ENCODE assay signal across 13 cellular contexts in the genomic region with DNA sequence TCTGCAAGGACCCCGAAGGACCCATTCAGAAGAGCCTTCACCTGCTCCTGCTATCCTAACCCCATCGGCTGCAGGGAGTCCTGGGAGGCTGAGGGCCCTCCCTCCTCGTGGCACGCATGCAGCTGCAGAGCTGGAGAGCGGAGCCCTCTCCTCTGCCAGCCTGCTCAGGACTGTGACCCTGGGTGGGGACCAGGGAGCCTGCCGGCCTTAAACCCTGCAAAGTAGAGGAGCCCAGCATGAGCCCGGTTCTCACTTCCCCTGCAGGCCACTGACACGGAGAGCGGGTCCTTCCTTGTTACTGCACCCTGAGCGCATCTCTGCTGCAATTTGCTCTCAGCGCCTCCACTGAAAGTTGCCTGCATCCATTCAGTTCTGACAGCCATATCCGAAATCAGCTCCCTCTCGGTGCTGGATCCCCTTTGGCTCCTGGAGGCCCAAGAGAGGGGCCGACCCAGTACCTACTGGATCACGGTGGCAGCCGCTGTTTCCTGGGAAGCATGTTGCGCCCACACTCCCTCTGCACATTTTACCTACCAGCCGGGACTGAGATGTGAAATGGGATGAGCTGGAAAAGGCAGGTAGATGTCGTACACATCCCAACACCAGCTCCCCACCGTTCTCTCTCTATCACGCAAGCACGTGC.
DNase-seq lines count a peak whose midpoint lies in the region; ATAC-seq and TF ChIP-seq lines count a peak whose summit lies in the region.
"Had no signal": no experiment of that assay in that cellular context is flagged by ENCODE, and none has a peak within 500 bp of the region (broad histone marks: within the 10 kb centered on the region; RNA-seq: fewer than 3 reads in every experiment).

No MANE protein-coding gene starts in this region.

- H2BK20ac ChIP-seq in H9 (ENCODE audit: low read depth, low read length, poor library complexity, severe bottlenecking), result no peak overlapping the region

- H3K27me3 ChIP-seq in H9 (ENCODE audit: insufficient read depth, low read length), result no peaks in the 10 kb centered on the region
- no peaks in the 10 kb centered on the region for H3K27me3 ChIP-seq in endodermal cell (ENCODE audit: control insufficient read depth, insufficient read depth, low read length, poor library complexity, severe bottlenecking)
- H3K27me3 ChIP-seq in osteoblast (ENCODE audit: insufficient read depth, low read length), result peaks cover 25% of the 10 kb centered on the region
- no peaks in the 10 kb centered on the region for H3K27me3 ChIP-seq in Karpas-422 (ENCODE audit: low read length)
- H3K27me3 ChIP-seq: BE2C had no signal

- H3K23ac ChIP-seq in H9 (ENCODE audit: insufficient read length, low read depth, low read length), result no peak overlapping the region

- no peak overlapping the region for H4K5ac ChIP-seq in H9 (ENCODE audit: insufficient read length, low read depth, low read length)

- H3K4me1 Mint-ChIP-seq in H9 (peaks cover 19 to 22% of the 10 kb centered on the region in 2 experiments), endodermal cell (peaks cover 12% of the 10 kb centered on the region)
- H3K4me1 Mint-ChIP-seq: CD4-positive, alpha-beta memory T cell; IgD-negative memory B cell had no signal

- no peaks in the 10 kb centered on the region for H3K9me2 ChIP-seq in Karpas-422 (replicated peaks; ENCODE audit: insufficient read depth, low read length)

- H3K9me3 Mint-ChIP-seq in H9 (no peaks in the 10 kb centered on the region), endodermal cell (no peaks in the 10 kb centered on the region)
- H3K9me3 Mint-ChIP-seq: CD4-positive, alpha-beta memory T cell had no signal

- no peak overlapping the region for H2BK5ac ChIP-seq in H9 (ENCODE audit: insufficient read length, low read length)

- no peak overlapping the region for H4K91ac ChIP-seq in H9 (ENCODE audit: insufficient read length, low read depth, low read length)

- H2AFZ ChIP-seq in H9 (ENCODE audit: low read length), result no peak overlapping the region
- H2AFZ ChIP-seq in osteoblast (ENCODE audit: low read length), result no peak overlapping the region
- H2AFZ ChIP-seq in Karpas-422 (ENCODE audit: low read length), result no peak overlapping the region

- H2BK12ac ChIP-seq in H9 (ENCODE audit: insufficient read length, low read depth, low read length), result no peak overlapping the region

- H3K27ac ChIP-seq in H9 (ENCODE audit: insufficient read length, low read depth, low read length), result no peak overlapping the region
- no peak overlapping the region for H3K27ac ChIP-seq in endodermal cell (ENCODE audit: low read depth, low read length)
- no peak overlapping the region for H3K27ac ChIP-seq in osteoblast (ENCODE audit: low read depth, low read length)
- no peak overlapping the region for H3K27ac ChIP-seq in Karpas-422 (ENCODE audit: low read length)
- H3K27ac ChIP-seq: A549, C4-2B had no signal

- H3K4me3 ChIP-seq in endodermal cell (ENCODE audit: low read length) (no peak overlapping the region), osteoblast (ENCODE audit: insufficient read depth, low read length) (no peak overlapping the region), Karpas-422 (ENCODE audit: low read length) (no peak overlapping the region)
- H3K4me3 ChIP-seq: A549 had no signal

- H3K79me2 ChIP-seq in H9 (ENCODE audit: insufficient read depth, low read length) (no peaks in the 10 kb centered on the region), osteoblast (ENCODE audit: insufficient read depth, low read length) (no peaks in the 10 kb centered on the region), Karpas-422 (ENCODE audit: low read length) (no peaks in the 10 kb centered on the region)

- no peaks in the 10 kb centered on the region for H3K79me1 ChIP-seq in H9 (ENCODE audit: insufficient read depth, low read depth, low read length, poor library complexity, severe bottlenecking)

- no peak overlapping the region for H3K4me3 Mint-ChIP-seq in H9
- no peak overlapping the region for H3K4me3 Mint-ChIP-seq in endodermal cell
- H3K4me3 Mint-ChIP-seq: CD4-positive, alpha-beta memory T cell; IgD-negative memory B cell had no signal

- no peaks in the 10 kb centered on the region for H4K20me1 ChIP-seq in H9 (ENCODE audit: control insufficient read depth, insufficient read depth, insufficient read length)
- H4K20me1 ChIP-seq in osteoblast (ENCODE audit: insufficient read depth, low read length), result no peaks in the 10 kb centered on the region
- H4K20me1 ChIP-seq in Karpas-422 (ENCODE audit: insufficient read depth, low read depth, low read length), result no peaks in the 10 kb centered on the region

- H3K56ac ChIP-seq in H9 (ENCODE audit: insufficient read length, low read depth, low read length), result no peak overlapping the region

- no peak for ATAC-seq in GM19328 (IDR thresholded peaks at IDR 0.05; ENCODE audit: unreplicated experiment)
- ATAC-seq: A549, HCT116 had no signal

- H3K36me3 ChIP-seq in endodermal cell (ENCODE audit: control insufficient read depth, insufficient read depth, low read length) (no peaks in the 10 kb centered on the region), osteoblast (ENCODE audit: insufficient read depth, low read length) (no peaks in the 10 kb centered on the region), Karpas-422 (ENCODE audit: insufficient read depth, low read length) (no peaks in the 10 kb centered on the region)
- H3K36me3 ChIP-seq: BE2C had no signal

- no peaks in the 10 kb centered on the region for H3K23me2 ChIP-seq in H9 (ENCODE audit: insufficient read length, low read depth, low read length, poor library complexity, severe bottlenecking)

- H3K27me3 Mint-ChIP-seq in H9 (ENCODE audit: low read depth) (peaks cover 8% of the 10 kb centered on the region), endodermal cell (ENCODE audit: insufficient read depth) (no peaks in the 10 kb centered on the region)

- H2BK120ac ChIP-seq in H9 (ENCODE audit: low read depth, low read length, poor library complexity, severe bottlenecking), result no peak overlapping the region

- H3K4me1 ChIP-seq in H9 (ENCODE audit: insufficient read depth, low read length) (peaks cover 2% of the 10 kb centered on the region; the same call in 1 of the 2 replicates), endodermal cell (ENCODE audit: control insufficient read depth, insufficient read depth, low read length) (peaks cover 13% of the 10 kb centered on the region), osteoblast (ENCODE audit: insufficient read depth, low read length) (no peaks in the 10 kb centered on the region), Karpas-422 (ENCODE audit: low read length) (no peaks in the 10 kb centered on the region)
- H3K4me1 ChIP-seq: A549, BE2C had no signal

- no peak overlapping the region for H3K4ac ChIP-seq in H9 (ENCODE audit: low read depth, low read length)

- H3K14ac ChIP-seq in H9 (ENCODE audit: insufficient read depth, low read length), result no peak overlapping the region

- H3K36me3 Mint-ChIP-seq in H9 (ENCODE audit: insufficient read depth in 1 of 3, low read depth in 3 of 3) (no peaks in the 10 kb centered on the region), endodermal cell (ENCODE audit: low read depth) (no peaks in the 10 kb centered on the region)
- H3K36me3 Mint-ChIP-seq: CD4-positive, alpha-beta memory T cell; IgD-negative memory B cell had no signal

- peak; percentile 28 for DNase-seq in H9
- peak; percentile 42 for DNase-seq in endodermal cell
- peak; percentile 64 for DNase-seq in osteoblast (ENCODE audit: insufficient read length, low spot score, missing footprints)
- DNase-seq in Karpas-422, result no peak
- DNase-seq in GM19238 (ENCODE audit: insufficient read length, low spot score), result no peak
- DNase-seq: BE2C; CD4-positive, alpha-beta memory T cell; DMS79 had no signal

- WGBS in H9 (ENCODE audit: extremely low coverage, insufficient read length, low lambda C conversion rate), result no CpG with 5 or more reads among the region's 22 CpGs
- 92 to 96% methylated on average over 12 to 21 of the region's 22 CpGs for WGBS in endodermal cell (ENCODE audit: insufficient coverage in 1 of 2, insufficient read length in 1 of 2), 2 experiments

- H3K27ac Mint-ChIP-seq in H9 (no peak overlapping the region), endodermal cell (no peak overlapping the region)
- H3K27ac Mint-ChIP-seq: CD4-positive, alpha-beta memory T cell; IgD-negative memory B cell had no signal

- TF ChIP-seq CTCF in H9 (conservative IDR thresholded peaks at IDR 0.05) (no peak), endodermal cell (conservative IDR thresholded peaks at IDR 0.05) (no peak), osteoblast (IDR thresholded peaks at IDR 0.05; ENCODE audit: extremely low read depth, low read depth, low read length) (no peak)

- H3T11ph ChIP-seq in H9 (ENCODE audit: low read length), result no peak overlapping the region

- no peak overlapping the region for H2BK15ac ChIP-seq in H9 (ENCODE audit: low read depth, low read length)

- H3K4me2 ChIP-seq in H9 (ENCODE audit: insufficient read depth, insufficient read length, low read length) (no peak overlapping the region), osteoblast (ENCODE audit: insufficient read depth, low read length) (no peak overlapping the region), Karpas-422 (ENCODE audit: low read depth, low read length, poor library complexity, severe bottlenecking) (no peak overlapping the region)
- H3K4me2 ChIP-seq: A549 had no signal

- no peak overlapping the region for H3K9ac ChIP-seq in H9 (ENCODE audit: extremely low read depth, insufficient read length, low read length)
- no peak overlapping the region for H3K9ac ChIP-seq in endodermal cell (ENCODE audit: extremely low read depth, low read length, poor library complexity, severe bottlenecking)
- no peak overlapping the region for H3K9ac ChIP-seq in Karpas-422 (ENCODE audit: low read length)

- H3K9me3 ChIP-seq in H9 (ENCODE audit: control insufficient read depth, low read depth, low read length) (no peaks in the 10 kb centered on the region), endodermal cell (ENCODE audit: control insufficient read depth, low read length) (no peaks in the 10 kb centered on the region), osteoblast (ENCODE audit: low read depth, low read length) (no peaks in the 10 kb centered on the region), Karpas-422 (ENCODE audit: low read length) (no peaks in the 10 kb centered on the region)
- H3K9me3 ChIP-seq: A549, BE2C had no signal

- H2AK5ac ChIP-seq in H9 (ENCODE audit: insufficient read length, low read length), result no peak overlapping the region

- H4K8ac ChIP-seq in H9 (replicated peaks; ENCODE audit: insufficient read length, low read depth, low read length), result no peak overlapping the region

- no peak overlapping the region for H3K18ac ChIP-seq in H9 (ENCODE audit: insufficient read length, low read depth, low read length)

Comparison
In these comparisons a context has a peak if more than half of its experiments do, and no peak if none do; other contexts are left out.
1. DNase-seq: peak in H9 (single experiment), endodermal cell (single experiment) and osteoblast (single experiment); none in Karpas-422 (single experiment) and GM19238 (single experiment).